Comparison of ENCODE assay signal across 25 cellular contexts in the genomic region with DNA sequence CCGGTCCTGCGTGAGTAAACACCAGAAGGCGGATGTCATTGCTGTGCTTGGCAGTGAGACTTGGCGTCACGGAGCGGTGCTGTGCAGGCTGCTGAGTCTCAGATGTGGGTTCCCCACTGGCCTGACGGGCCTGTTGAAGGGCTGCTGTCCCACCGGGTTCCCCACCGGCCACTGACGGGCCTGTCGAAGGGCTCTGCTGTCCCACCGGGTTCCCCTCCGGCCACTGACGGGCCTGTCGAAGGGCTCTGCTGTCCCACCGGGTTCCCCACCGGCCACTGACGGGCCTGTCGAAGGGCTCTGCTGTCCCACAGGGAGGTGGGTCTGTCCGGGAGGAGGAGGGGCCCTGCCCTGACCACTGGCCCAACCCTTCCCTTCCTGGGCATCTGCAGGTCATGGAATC. TPM values are rescaled to one million over a fixed set of nuclear protein-coding genes. Genes with fewer than 3 reads are reported as not detected.
DNase-seq lines count a peak whose midpoint lies in the region; ATAC-seq and TF ChIP-seq lines count a peak whose summit lies in the region.
"Had no signal": no experiment of that assay in that cellular context is flagged by ENCODE, and none has a peak within 500 bp of the region (broad histone marks: within the 10 kb centered on the region; RNA-seq: fewer than 3 reads in every experiment).

No MANE protein-coding gene starts in this region.

- H3K4me1 Mint-ChIP-seq in MCF 10A (ENCODE audit: insufficient read depth, unreplicated experiment) (peaks cover 5% of the 10 kb centered on the region), endodermal cell (peaks cover 14% of the 10 kb centered on the region), osteocyte (ENCODE audit: unreplicated experiment) (peaks cover 30% of the 10 kb centered on the region)

- ATAC-seq in IMR-90 (ENCODE audit: low read depth) (no peak), HG02588 (IDR thresholded peaks at IDR 0.05; ENCODE audit: unreplicated experiment) (no peak)
- ATAC-seq: PC-3, Right ventricle myocardium inferior, SK-N-SH treated with all-trans-retinoic acid at 6 μM for 48 hours had no signal

- no peak for TF ChIP-seq EP300 in esophagus muscularis mucosa (IDR thresholded peaks at IDR 0.05)

- peak overlapping the region; percentile 38 for H2AK9ac ChIP-seq in IMR-90 (replicated peaks; ENCODE audit: low read depth, low read length, poor library complexity)

- peaks cover 48% of the 10 kb centered on the region for H3K36me3 Mint-ChIP-seq in MCF 10A (ENCODE audit: insufficient read depth, unreplicated experiment)
- peaks cover 40% of the 10 kb centered on the region for H3K36me3 Mint-ChIP-seq in endodermal cell (ENCODE audit: low read depth)
- peaks cover 39% of the 10 kb centered on the region for H3K36me3 Mint-ChIP-seq in osteocyte (ENCODE audit: unreplicated experiment)
- H3K36me3 Mint-ChIP-seq: IgD-negative memory B cell had no signal

- H4K20me1 ChIP-seq in IMR-90 (ENCODE audit: insufficient read depth, low read length): peaks cover 74% of the 10 kb centered on the region

- no peak overlapping the region for H3K4me3 ChIP-seq in breast epithelium
- no peak overlapping the region for H3K4me3 ChIP-seq in IMR-90 (ENCODE audit: insufficient read depth, low read depth, low read length)
- no peak overlapping the region for H3K4me3 ChIP-seq in endodermal cell (ENCODE audit: low read length)
- no peak overlapping the region for H3K4me3 ChIP-seq in esophagus muscularis mucosa
- H3K4me3 ChIP-seq: SJCRH30 had no signal

- H3K9me3 ChIP-seq in breast epithelium (no peaks in the 10 kb centered on the region), IMR-90 (ENCODE audit: control insufficient read depth, insufficient read depth, low read length) (no peaks in the 10 kb centered on the region), endodermal cell (ENCODE audit: control insufficient read depth, low read length) (no peaks in the 10 kb centered on the region), esophagus muscularis mucosa (no peaks in the 10 kb centered on the region)
- H3K9me3 ChIP-seq: BE2C, SJCRH30 had no signal

- no peak overlapping the region for H3K4ac ChIP-seq in IMR-90 (ENCODE audit: low read depth, low read length)

- H3K4me3 Mint-ChIP-seq in MCF 10A (ENCODE audit: unreplicated experiment) (no peak overlapping the region), endodermal cell (no peak overlapping the region), osteocyte (ENCODE audit: unreplicated experiment) (no peak overlapping the region)

- H2AFZ ChIP-seq in IMR-90 (replicated peaks; ENCODE audit: low read length, poor library complexity): no peak overlapping the region

- no peak overlapping the region for H3K56ac ChIP-seq in IMR-90 (ENCODE audit: extremely low read depth, insufficient read depth, low read length)

- H3K9me1 ChIP-seq in IMR-90 (ENCODE audit: insufficient read depth, low read length): peaks cover 6% of the 10 kb centered on the region; the same call in 1 of the 2 replicates

- H3K27ac ChIP-seq in breast epithelium: no peak overlapping the region
- no peak overlapping the region for H3K27ac ChIP-seq in IMR-90 (ENCODE audit: insufficient read depth, low read length)
- H3K27ac ChIP-seq in endodermal cell (ENCODE audit: low read depth, low read length): no peak overlapping the region
- H3K27ac ChIP-seq in esophagus muscularis mucosa (replicated peaks in 1 of 4): no peak overlapping the region
- H3K27ac ChIP-seq: SJCRH30 had no signal

- in situ Hi-C loops in IMR-90 (cut with MboI; ENCODE audit: low sequenced_read_pairs): no loop called here

- peaks cover under 1% of the 10 kb centered on the region for H3K36me3 ChIP-seq in breast epithelium
- H3K36me3 ChIP-seq in IMR-90 (ENCODE audit: control insufficient read depth, insufficient read depth, low read length): peaks cover 58% of the 10 kb centered on the region
- peaks cover 57% of the 10 kb centered on the region for H3K36me3 ChIP-seq in endodermal cell (ENCODE audit: control insufficient read depth, insufficient read depth, low read length)
- H3K36me3 ChIP-seq in esophagus muscularis mucosa: peaks cover 44 to 67% (median 65%) of the 10 kb centered on the region in 4 donors

- no peak overlapping the region for H2BK5ac ChIP-seq in IMR-90 (ENCODE audit: low read depth, low read length, poor library complexity, severe bottlenecking)

- H3K18ac ChIP-seq in IMR-90 (ENCODE audit: low read depth, low read length): no peak overlapping the region

- no peak overlapping the region for H3K4me2 ChIP-seq in IMR-90 (ENCODE audit: low read depth, low read length)

- no peak overlapping the region for H4K91ac ChIP-seq in IMR-90 (ENCODE audit: insufficient read depth, low read depth, low read length)

- no peak overlapping the region for H4K5ac ChIP-seq in IMR-90 (ENCODE audit: low read depth, low read length)

- no peak overlapping the region for H2BK120ac ChIP-seq in IMR-90 (ENCODE audit: low read depth, low read length)

- H2AK5ac ChIP-seq in IMR-90 (ENCODE audit: low read depth, low read length): no peak overlapping the region

- H4K8ac ChIP-seq in IMR-90 (ENCODE audit: low read depth in 2 of 2, low read length in 2 of 2): no peak overlapping the region

- H3K27ac Mint-ChIP-seq in MCF 10A (ENCODE audit: low read depth, unreplicated experiment): peak overlapping the region; percentile 75
- peak overlapping the region; percentile 52 for H3K27ac Mint-ChIP-seq in endodermal cell
- H3K27ac Mint-ChIP-seq in osteocyte (ENCODE audit: unreplicated experiment): peak overlapping the region; percentile 27

- 94% methylated on average over 10 of the region's 20 CpGs; no CpG with 5 or more reads in 1 of the 2 experiments for WGBS in IMR-90 (ENCODE audit: extremely low coverage in 2 of 2, insufficient read length in 1 of 2), 2 experiments
- WGBS in endodermal cell (ENCODE audit: insufficient coverage in 1 of 2, insufficient read length in 1 of 2), 2 experiments: 87 to 95% methylated on average over 3 to 20 of the region's 20 CpGs
- 92% methylated on average over 7 of the region's 20 CpGs for WGBS in esophagus muscularis mucosa

- no peak overlapping the region for H2BK20ac ChIP-seq in IMR-90 (ENCODE audit: low read depth, low read length)

- H3K79me1 ChIP-seq in IMR-90 (ENCODE audit: low read depth in 1 of 2, low read length in 2 of 2): peaks cover 18 to 66% of the 10 kb centered on the region in 2 experiments; a peak in 3 of 4 replicates

- no TSS peak for BruUV-seq in MCF 10A (replicated peaks; lab: Mats Ljungman, UMichigan)
- BruUV-seq in IMR-90 (replicated peaks; lab: Mats Ljungman, UMichigan): no TSS peak

- no peaks in the 10 kb centered on the region for H3K27me3 ChIP-seq in breast epithelium
- no peaks in the 10 kb centered on the region for H3K27me3 ChIP-seq in IMR-90 (ENCODE audit: control insufficient read depth, insufficient read depth, low read length)
- H3K27me3 ChIP-seq in endodermal cell (ENCODE audit: control insufficient read depth, insufficient read depth, low read length, poor library complexity, severe bottlenecking): no peaks in the 10 kb centered on the region
- H3K27me3 ChIP-seq in esophagus muscularis mucosa: no peaks in the 10 kb centered on the region
- H3K27me3 ChIP-seq: BE2C, SJCRH30 had no signal

- H3K4me1 ChIP-seq in breast epithelium (peaks cover 14 to 28% of the 10 kb centered on the region in 2 donors), IMR-90 (ENCODE audit: control insufficient read depth, insufficient read depth, low read length) (peaks cover 10% of the 10 kb centered on the region), endodermal cell (ENCODE audit: control insufficient read depth, insufficient read depth, low read length) (peaks cover 5% of the 10 kb centered on the region), esophagus muscularis mucosa (peaks cover 23 to 44% (median 38%) of the 10 kb centered on the region in 4 donors)
- H3K4me1 ChIP-seq: BE2C had no signal

- H3K23ac ChIP-seq in IMR-90 (ENCODE audit: low read depth, low read length): no peak overlapping the region

- no peaks in the 10 kb centered on the region for H3K9me3 Mint-ChIP-seq in MCF 10A (ENCODE audit: unreplicated experiment)
- no peaks in the 10 kb centered on the region for H3K9me3 Mint-ChIP-seq in endodermal cell
- no peaks in the 10 kb centered on the region for H3K9me3 Mint-ChIP-seq in osteocyte (ENCODE audit: unreplicated experiment)
- H3K9me3 Mint-ChIP-seq: IgD-negative memory B cell had no signal

- no peak for TF ChIP-seq RAD21 in IMR-90 (IDR thresholded peaks at IDR 0.05; ENCODE audit: low read length)

- dilution Hi-C loops in IMR-90 (cut with HindIII; ENCODE audit: low sequenced_read_pairs, unreplicated experiment): no loop called here

- no peak overlapping the region for H2BK15ac ChIP-seq in IMR-90 (ENCODE audit: low read depth, low read length)

- intact Hi-C loops in MCF 10A (cut with micrococcal nuclease): no loop called here
- intact Hi-C loops in breast epithelium (cut with DNase I; ENCODE audit: low total_unique reads): no loop called here
- intact Hi-C loops in IMR-90 (cut with micrococcal nuclease): no loop called here
- intact Hi-C loops in esophagus muscularis mucosa (cut with DNase I): no loop called here

- POLR2A ChIA-PET in MCF 10A (lab: Yijun Ruan, JAX) (interaction anchor here (2.3 to 3.8 kb wide), 2 partner anchors 10 to 16 kb away, joined by 7 to 19 read pairs; a partner anchor contains a TSS), IMR-90 (lab: Charles Lee; ENCODE audit: unreplicated experiment) (no interaction called here)

- CTCF ChIA-PET in MCF 10A (lab: Yijun Ruan, JAX): interaction anchor here (1.7 kb wide), 1 partner anchor 11 kb away, joined by 4 read pairs; no protein-coding TSS in a partner anchor
- CTCF ChIA-PET in IMR-90 (lab: Yijun Ruan, JAX): no interaction called here

- TF ChIP-seq POLR2A in breast epithelium (IDR thresholded peaks at IDR 0.05) (no peak), IMR-90 (IDR thresholded peaks at IDR 0.05; ENCODE audit: low read depth, low read length) (no peak), esophagus muscularis mucosa (IDR thresholded peaks at IDR 0.05; ENCODE audit: low read depth) (no peak)

- H3K27me3 Mint-ChIP-seq in MCF 10A (ENCODE audit: insufficient read depth, unreplicated experiment) (no peaks in the 10 kb centered on the region), endodermal cell (ENCODE audit: insufficient read depth) (no peaks in the 10 kb centered on the region), osteocyte (ENCODE audit: unreplicated experiment) (no peaks in the 10 kb centered on the region)
- H3K27me3 Mint-ChIP-seq: IgD-negative memory B cell had no signal

- H3K14ac ChIP-seq in IMR-90 (replicated peaks; ENCODE audit: low read depth, low read length): no peak overlapping the region

- H3K9ac ChIP-seq in IMR-90 (ENCODE audit: low read depth, low read length): no peak overlapping the region
- H3K9ac ChIP-seq in endodermal cell (ENCODE audit: extremely low read depth, low read length, poor library complexity, severe bottlenecking): no peak overlapping the region

- DNase-seq in MCF 10A (ENCODE audit: unreplicated experiment) (no peak), breast epithelium (ENCODE audit: low spot score in 2 of 2) (no peak), IMR-90 (no peak), endodermal cell (no peak), osteocyte (ENCODE audit: extremely low spot score, unreplicated experiment) (no peak), esophagus muscularis mucosa (ENCODE audit: extremely low spot score) (no peak), islet precursor cell (no peak)
- DNase-seq: 8988T, ACHN, BE2C, Calu3, DMS79 treated with DMSO at 0.1 percent for 48 hours, H7, NCI-H1092 treated with DMSO at 0.1 percent for 48 hours, NCI-H1436, NCI-H187, NCI-H446, NCI-H524 treated with DMSO at 0.1 percent for 48 hours, NCI-H774, PC-3, SJCRH30 had no signal

- no peak for TF ChIP-seq CTCF in MCF 10A (IDR thresholded peaks at IDR 0.05; ENCODE audit: unreplicated experiment)
- no peak for TF ChIP-seq CTCF in breast epithelium (IDR thresholded peaks at IDR 0.05)
- TF ChIP-seq CTCF in IMR-90 (conservative IDR thresholded peaks at IDR 0.05; ENCODE audit: low read depth, low read length): no peak
- no peak for TF ChIP-seq CTCF in endodermal cell (conservative IDR thresholded peaks at IDR 0.05)
- TF ChIP-seq CTCF in osteocyte (IDR thresholded peaks at IDR 0.05): no peak
- TF ChIP-seq CTCF in esophagus muscularis mucosa (IDR thresholded peaks at IDR 0.05): no peak

RNA-seq across cellular contexts. Expression of a gene that starts 2.8 kb away (rescaled TPM):
- total RNA-seq in MCF 10A (2022) (160 and 178 TPM in 2 replicates), breast epithelium (10 to 100 TPM; 61.0 to 75.0 (median 64.6) TPM), IMR-90 (2012; rRNA removed) (49.4 and 52.5 TPM in 2 replicates), endodermal cell (100 to 1,000 TPM; 114 to 130 TPM), osteocyte (111 and 117 TPM in 2 replicates), esophagus muscularis mucosa (10 to 100 TPM; 47.8 to 99.1 (median 65.5) TPM)
- polyA plus RNA-seq in IMR-90 (2012; rRNA removed): 137 and 169 TPM in 2 replicates
- 46.1 and 98.2 TPM in 2 replicates for polyA plus RNA-seq in IMR-90 (2012; cell fraction: cytosol; rRNA removed)
- polyA plus RNA-seq in IMR-90 (2012; cell fraction: nucleus; rRNA removed; ENCODE audit: low replicate concordance): 423 and 1,279 TPM in 2 replicates
- polyA plus RNA-seq in endodermal cell (2013, experiment 1 of 2): 127 TPM
- 107 TPM for polyA plus RNA-seq in endodermal cell (2013, experiment 2 of 2)

RNA-seq across cellular contexts. Expression of a gene that starts 3.0 kb away (rescaled TPM):
- 34.8 and 38.6 TPM in 2 replicates for total RNA-seq in MCF 10A (2022)
- 10 to 100 TPM; 34.9 to 44.2 (median 37.5) TPM for total RNA-seq in breast epithelium
- total RNA-seq in IMR-90 (2012; rRNA removed): 42.8 and 51.1 TPM in 2 replicates
- 77.9 and 83.1 TPM in 2 replicates for polyA plus RNA-seq in IMR-90 (2012; rRNA removed)
- 73.3 and 116 TPM in 2 replicates for polyA plus RNA-seq in IMR-90 (2012; cell fraction: cytosol; rRNA removed)
- polyA plus RNA-seq in IMR-90 (2012; cell fraction: nucleus; rRNA removed; ENCODE audit: low replicate concordance): 130 and 139 TPM in 2 replicates
- total RNA-seq in endodermal cell: 10 to 100 TPM; 41.2 to 47.8 TPM
- 51.0 TPM for polyA plus RNA-seq in endodermal cell (2013, experiment 1 of 2)
- 46.8 TPM for polyA plus RNA-seq in endodermal cell (2013, experiment 2 of 2)
- total RNA-seq in osteocyte: 41.7 and 46.3 TPM in 2 replicates
- total RNA-seq in esophagus muscularis mucosa: 10 to 100 TPM; 23.7 to 38.3 (median 27.3) TPM

RNA-seq across cellular contexts. Expression of a gene that starts 16.6 kb away (rescaled TPM):
- total RNA-seq in MCF 10A (2022) (82.6 and 143 TPM in 2 replicates), breast epithelium (10 to 100 TPM; 18.4 to 32.3 (median 32.1) TPM), IMR-90 (2012; rRNA removed) (17.2 and 17.5 TPM in 2 replicates), endodermal cell (100 to 1,000 TPM in 1 of 2 donors, 10 to 100 TPM in 1; 99.4 to 105 TPM), osteocyte (47.9 and 51.1 TPM in 2 replicates), esophagus muscularis mucosa (10 to 100 TPM; 24.5 to 47.9 (median 39.2) TPM)
- polyA plus RNA-seq in IMR-90 (2012; rRNA removed): 111 and 127 TPM in 2 replicates
- 140 and 156 TPM in 2 replicates for polyA plus RNA-seq in IMR-90 (2012; cell fraction: cytosol; rRNA removed)
- 32.1 and 54.9 TPM in 2 replicates for polyA plus RNA-seq in IMR-90 (2012; cell fraction: nucleus; rRNA removed; ENCODE audit: low replicate concordance)
- polyA plus RNA-seq in endodermal cell (2013, experiment 1 of 2): 71.3 TPM
- polyA plus RNA-seq in endodermal cell (2013, experiment 2 of 2): 64.8 TPM

RNA-seq across cellular contexts. Expression of a gene that starts 20.1 kb away (rescaled TPM):
- total RNA-seq in MCF 10A (2022): 23.9 and 27.1 TPM in 2 replicates
- 10 to 100 TPM in 2 of 3 donors, 1 to 10 TPM in 1; 8.6 to 14.4 (median 11.6) TPM for total RNA-seq in breast epithelium
- total RNA-seq in IMR-90 (2012; rRNA removed): 7.5 and 9.2 TPM in 2 replicates
- 18.4 and 23.2 TPM in 2 replicates for polyA plus RNA-seq in IMR-90 (2012; rRNA removed)
- polyA plus RNA-seq in IMR-90 (2012; cell fraction: cytosol; rRNA removed): 16.7 and 34.8 TPM in 2 replicates
- polyA plus RNA-seq in IMR-90 (2012; cell fraction: nucleus; rRNA removed; ENCODE audit: low replicate concordance): 12.3 and 18.2 TPM in 2 replicates
- 10 to 100 TPM; 35.8 to 44.2 TPM for total RNA-seq in endodermal cell
- 25.5 TPM for polyA plus RNA-seq in endodermal cell (2013, experiment 1 of 2)
- 22.0 TPM for polyA plus RNA-seq in endodermal cell (2013, experiment 2 of 2)
- 13.6 and 14.9 TPM in 2 replicates for total RNA-seq in osteocyte
- total RNA-seq in esophagus muscularis mucosa: 10 to 100 TPM in 3 of 4 donors, 1 to 10 TPM in 1; 8.9 to 14.1 (median 12.6) TPM

RNA-seq across cellular contexts. Expression of a gene that starts 20.2 kb away (rescaled TPM):
- total RNA-seq in MCF 10A (2022) (47.6 and 54.8 TPM in 2 replicates), breast epithelium (10 to 100 TPM; 34.4 to 43.6 (median 42.6) TPM), IMR-90 (2012; rRNA removed) (9.9 and 10.3 TPM in 2 replicates), endodermal cell (10 to 100 TPM; 30.2 to 36.5 TPM), osteocyte (31.2 and 32.1 TPM in 2 replicates), esophagus muscularis mucosa (10 to 100 TPM; 24.5 to 40.5 (median 31.1) TPM)
- polyA plus RNA-seq in IMR-90 (2012; rRNA removed): 22.3 and 26.4 TPM in 2 replicates
- polyA plus RNA-seq in IMR-90 (2012; cell fraction: cytosol; rRNA removed): 25.7 and 46.6 TPM in 2 replicates
- 52.8 and 86.9 TPM in 2 replicates for polyA plus RNA-seq in IMR-90 (2012; cell fraction: nucleus; rRNA removed; ENCODE audit: low replicate concordance)
- 30.5 TPM for polyA plus RNA-seq in endodermal cell (2013, experiment 1 of 2)
- polyA plus RNA-seq in endodermal cell (2013, experiment 2 of 2): 25.5 TPM
